ENCODE assay signal across 8 cellular contexts in the genomic region with DNA sequence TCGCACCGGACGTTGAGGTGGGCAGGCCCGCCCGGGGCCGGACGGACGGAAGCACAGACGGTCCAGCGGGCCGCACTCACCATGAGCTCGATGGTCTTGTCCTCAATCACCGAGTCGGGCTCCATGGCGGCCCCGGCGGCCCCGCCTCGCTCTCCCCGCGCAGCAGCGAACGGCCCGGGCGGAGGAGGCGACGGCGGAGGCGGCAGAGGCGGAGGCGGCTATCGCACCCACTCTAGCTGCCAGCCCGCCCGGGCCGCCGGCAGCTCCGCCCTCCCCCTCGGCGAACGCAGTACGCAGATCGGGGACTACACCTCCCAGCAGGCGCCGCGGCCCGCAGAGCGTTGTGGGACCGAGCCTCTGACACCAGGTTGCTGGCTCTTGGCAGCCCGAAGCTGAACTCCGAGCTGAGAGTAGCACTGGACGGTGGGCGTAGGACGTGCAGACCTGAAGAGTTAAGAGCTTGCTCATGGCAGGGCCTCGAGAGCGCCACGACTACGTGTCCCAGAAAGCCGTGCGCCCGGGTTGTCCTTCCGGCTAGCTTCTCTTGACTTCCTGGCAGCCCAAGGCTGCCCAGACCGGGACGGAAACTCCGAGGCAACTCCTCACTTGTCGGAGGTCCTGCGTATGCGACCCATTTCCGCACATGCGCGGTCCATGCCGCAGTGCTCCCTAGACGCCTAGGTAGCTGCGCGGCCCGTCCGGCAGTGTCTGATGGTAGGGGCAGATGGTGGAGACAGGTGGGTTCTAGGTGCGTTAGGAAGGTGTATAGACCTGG. TPM values are rescaled to one million over a fixed set of nuclear protein-coding genes. Genes with fewer than 3 reads are reported as not detected.
DNase-seq lines count a peak whose midpoint lies in the region; ATAC-seq and TF ChIP-seq lines count a peak whose summit lies in the region.

A gene (minus strand): TSS at position 261 of the 775 bp plus-strand sequence. CDS start 136 bp downstream, at position 125.

- H3K27me3 ChIP-seq in GM06990 (replicated peaks; ENCODE audit: control insufficient read depth, insufficient read depth, low read length), result no peaks in the 10 kb centered on the region
- no peaks in the 10 kb centered on the region for H3K27me3 ChIP-seq in osteoblast (ENCODE audit: insufficient read depth, low read length)
- H3K27me3 ChIP-seq in thoracic aorta (replicated peaks; ENCODE audit: insufficient read depth), result no peaks in the 10 kb centered on the region

- peak within 1 kb of the TSS; percentile 94 for H3K4me2 ChIP-seq in osteoblast (ENCODE audit: insufficient read depth, low read length)

- peak; percentile 97 for DNase-seq in GM06990 (ENCODE audit: extremely low read depth, insufficient read length)
- DNase-seq in NCI-H1092 (lab: John Stamatoyannopoulos, UW), result peak; percentile 80
- peak; percentile 87 to 95 for DNase-seq in activated naive CD4-positive, alpha-beta T cell treated with anti-CD3 and anti-CD28 coated beads, Interleukin-2, amount 50 U/mL, for 72 hours (ENCODE audit: low spot score in 2 of 2)
- DNase-seq in glomerular visceral epithelial cell (ENCODE audit: extremely low spot score), result peak; percentile 98
- DNase-seq in osteoblast (ENCODE audit: insufficient read length, low spot score, missing footprints), result peak; percentile 96
- DNase-seq in thoracic aorta (ENCODE audit: low spot score), result peak; percentile 74

- peaks cover 22 to 24% of the 10 kb centered on the region in 2 donors for H3K36me3 Mint-ChIP-seq in activated naive CD4-positive, alpha-beta T cell treated with anti-CD3 and anti-CD28 coated beads, Interleukin-2, amount 50 U/mL, for 72 hours

- no peaks in the 10 kb centered on the region; the same call in 1 of the 2 replicates for H3K36me3 ChIP-seq in GM06990 (ENCODE audit: control insufficient read depth, insufficient read depth, low read length)
- no peaks in the 10 kb centered on the region for H3K36me3 ChIP-seq in osteoblast (ENCODE audit: insufficient read depth, low read length)
- H3K36me3 ChIP-seq in thoracic aorta, result no peaks in the 10 kb centered on the region

- H3K27ac Mint-ChIP-seq in activated naive CD4-positive, alpha-beta T cell treated with anti-CD3 and anti-CD28 coated beads, Interleukin-2, amount 50 U/mL, for 72 hours, result peak within 1 kb of the TSS; percentile 94 to 100

- H2AFZ ChIP-seq in osteoblast (ENCODE audit: low read length), result peak within 1 kb of the TSS; percentile 95

- ATAC-seq in HG02588 (IDR thresholded peaks at IDR 0.05; ENCODE audit: unreplicated experiment) (peak; percentile 77), SK-N-SH treated with all-trans-retinoic acid at 6 μM for 48 hours (peak; percentile 92), thoracic aorta (ENCODE audit: insufficient number of reproducible peaks, low FRiP score, low read depth) (peak; percentile 83)
- ATAC-seq in activated naive CD4-positive, alpha-beta T cell treated with anti-CD3 and anti-CD28 coated beads, Interleukin-2, amount 50 U/mL, for 72 hours, result peak; percentile 88 to 90

- no peaks in the 10 kb centered on the region for H3K9me3 ChIP-seq in osteoblast (ENCODE audit: low read depth, low read length)
- no peaks in the 10 kb centered on the region for H3K9me3 ChIP-seq in thoracic aorta

- H3K4me3 ChIP-seq in GM06990 (replicated peaks; ENCODE audit: low read depth, low read length), result peak within 1 kb of the TSS; percentile 94
- peak within 1 kb of the TSS; percentile 84 for H3K4me3 ChIP-seq in osteoblast (ENCODE audit: insufficient read depth, low read length)
- H3K4me3 ChIP-seq in thoracic aorta, result peak within 1 kb of the TSS; percentile 99

- peak within 1 kb of the TSS; percentile 91 for H3K27ac ChIP-seq in osteoblast (ENCODE audit: low read depth, low read length)
- peak within 1 kb of the TSS; percentile 95 to 97 for H3K27ac ChIP-seq in thoracic aorta

- H3K9me3 Mint-ChIP-seq in activated naive CD4-positive, alpha-beta T cell treated with anti-CD3 and anti-CD28 coated beads, Interleukin-2, amount 50 U/mL, for 72 hours, result no peaks in the 10 kb centered on the region

- H4K20me1 ChIP-seq in osteoblast (ENCODE audit: insufficient read depth, low read length), result peaks cover 38% of the 10 kb centered on the region

- H3K4me1 ChIP-seq in osteoblast (ENCODE audit: insufficient read depth, low read length) (peaks cover 53% of the 10 kb centered on the region), thoracic aorta (ENCODE audit: control insufficient read depth in 1 of 2, low read depth in 2 of 2) (peaks cover 28 to 46% of the 10 kb centered on the region in 2 donors)

- TF ChIP-seq CTCF in GM06990 (IDR thresholded peaks at IDR 0.05; ENCODE audit: insufficient read depth, low read length, poor library complexity, severe bottlenecking) (no peak), osteoblast (IDR thresholded peaks at IDR 0.05; ENCODE audit: extremely low read depth, low read depth, low read length) (no peak), thoracic aorta (IDR thresholded peaks at IDR 0.05) (no peak)

- peaks cover 53% of the 10 kb centered on the region for H3K79me2 ChIP-seq in osteoblast (ENCODE audit: insufficient read depth, low read length)

TF ChIP-seq in SK-N-SH treated with all-trans-retinoic acid at 6 μM for 48 hours, 23 proteins besides CTCF, POLR2A, EP300 and RAD21 (continues in another document):
- TF ChIP-seq PPARA (CRISPR knock-in tag; IDR thresholded peaks at IDR 0.05; ENCODE audit: borderline replicate concordance) (no peak), ARNTL (CRISPR knock-in tag; IDR thresholded peaks at IDR 0.05; ENCODE audit: borderline replicate concordance, low read depth) (no peak), BACH2 (CRISPR knock-in tag; IDR thresholded peaks at IDR 0.05; ENCODE audit: borderline replicate concordance) (no peak), ZNF70 (CRISPR knock-in tag; IDR thresholded peaks at IDR 0.05) (no peak), RARB (CRISPR knock-in tag; IDR thresholded peaks at IDR 0.05) (no peak), ZNF565 (CRISPR knock-in tag; conservative IDR thresholded peaks at IDR 0.05; ENCODE audit: low read depth) (no peak), GLIS3 (CRISPR knock-in tag; IDR thresholded peaks at IDR 0.05) (no peak), OSR1 (CRISPR knock-in tag; IDR thresholded peaks at IDR 0.05) (no peak), ZFP30 (CRISPR knock-in tag; IDR thresholded peaks at IDR 0.05) (no peak), TCF4 (CRISPR knock-in tag; IDR thresholded peaks at IDR 0.05; ENCODE audit: borderline replicate concordance) (no peak), SNAI2 (CRISPR knock-in tag; IDR thresholded peaks at IDR 0.05) (peak; percentile 37; the same call in 1 of the 2 replicates), ZFP3 (CRISPR knock-in tag; IDR thresholded peaks at IDR 0.05) (peak; percentile 91), ESRRG (CRISPR knock-in tag; IDR thresholded peaks at IDR 0.05) (no peak), ZNF8 (CRISPR knock-in tag; IDR thresholded peaks at IDR 0.05) (no peak), ZC3H10 (CRISPR knock-in tag; IDR thresholded peaks at IDR 0.05) (no peak), CSDC2 (CRISPR knock-in tag; IDR thresholded peaks at IDR 0.05) (0 out of 2 replicates have a peak, but pooled peaks have one; percentile 56)
- TF ChIP-seq, protein P1, sequence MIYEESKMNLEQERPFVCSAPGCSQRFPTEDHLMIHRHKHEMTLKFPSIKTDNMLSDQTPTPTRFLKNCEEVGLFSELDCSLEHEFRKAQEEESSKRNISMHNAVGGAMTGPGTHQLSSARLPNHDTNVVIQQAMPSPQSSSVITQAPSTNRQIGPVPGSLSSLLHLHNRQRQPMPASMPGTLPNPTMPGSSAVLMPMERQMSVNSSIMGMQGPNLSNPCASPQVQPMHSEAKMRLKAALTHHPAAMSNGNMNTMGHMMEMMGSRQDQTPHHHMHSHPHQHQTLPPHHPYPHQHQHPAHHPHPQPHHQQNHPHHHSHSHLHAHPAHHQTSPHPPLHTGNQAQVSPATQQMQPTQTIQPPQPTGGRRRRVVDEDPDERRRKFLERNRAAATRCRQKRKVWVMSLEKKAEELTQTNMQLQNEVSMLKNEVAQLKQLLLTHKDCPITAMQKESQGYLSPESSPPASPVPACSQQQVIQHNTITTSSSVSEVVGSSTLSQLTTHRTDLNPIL (CRISPR knock-in tag; IDR thresholded peaks at IDR 0.05; ENCODE audit: low read depth), result no peak
- TF ChIP-seq, protein P2, sequence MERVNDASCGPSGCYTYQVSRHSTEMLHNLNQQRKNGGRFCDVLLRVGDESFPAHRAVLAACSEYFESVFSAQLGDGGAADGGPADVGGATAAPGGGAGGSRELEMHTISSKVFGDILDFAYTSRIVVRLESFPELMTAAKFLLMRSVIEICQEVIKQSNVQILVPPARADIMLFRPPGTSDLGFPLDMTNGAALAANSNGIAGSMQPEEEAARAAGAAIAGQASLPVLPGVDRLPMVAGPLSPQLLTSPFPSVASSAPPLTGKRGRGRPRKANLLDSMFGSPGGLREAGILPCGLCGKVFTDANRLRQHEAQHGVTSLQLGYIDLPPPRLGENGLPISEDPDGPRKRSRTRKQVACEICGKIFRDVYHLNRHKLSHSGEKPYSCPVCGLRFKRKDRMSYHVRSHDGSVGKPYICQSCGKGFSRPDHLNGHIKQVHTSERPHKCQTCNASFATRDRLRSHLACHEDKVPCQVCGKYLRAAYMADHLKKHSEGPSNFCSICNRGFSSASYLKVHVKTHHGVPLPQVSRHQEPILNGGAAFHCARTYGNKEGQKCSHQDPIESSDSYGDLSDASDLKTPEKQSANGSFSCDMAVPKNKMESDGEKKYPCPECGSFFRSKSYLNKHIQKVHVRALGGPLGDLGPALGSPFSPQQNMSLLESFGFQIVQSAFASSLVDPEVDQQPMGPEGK (CRISPR knock-in tag; IDR thresholded peaks at IDR 0.05; ENCODE audit: borderline replicate concordance), result no peak
- TF ChIP-seq, protein P3, sequence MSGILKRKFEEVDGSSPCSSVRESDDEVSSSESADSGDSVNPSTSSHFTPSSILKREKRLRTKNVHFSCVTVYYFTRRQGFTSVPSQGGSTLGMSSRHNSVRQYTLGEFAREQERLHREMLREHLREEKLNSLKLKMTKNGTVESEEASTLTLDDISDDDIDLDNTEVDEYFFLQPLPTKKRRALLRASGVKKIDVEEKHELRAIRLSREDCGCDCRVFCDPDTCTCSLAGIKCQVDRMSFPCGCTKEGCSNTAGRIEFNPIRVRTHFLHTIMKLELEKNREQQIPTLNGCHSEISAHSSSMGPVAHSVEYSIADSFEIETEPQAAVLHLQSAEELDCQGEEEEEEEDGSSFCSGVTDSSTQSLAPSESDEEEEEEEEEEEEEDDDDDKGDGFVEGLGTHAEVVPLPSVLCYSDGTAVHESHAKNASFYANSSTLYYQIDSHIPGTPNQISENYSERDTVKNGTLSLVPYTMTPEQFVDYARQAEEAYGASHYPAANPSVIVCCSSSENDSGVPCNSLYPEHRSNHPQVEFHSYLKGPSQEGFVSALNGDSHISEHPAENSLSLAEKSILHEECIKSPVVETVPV (CRISPR knock-in tag; IDR thresholded peaks at IDR 0.05), result no peak

RNA-seq across cellular contexts. Expression of the gene that starts here (rescaled TPM):
- 10 to 100 TPM; 40.7 to 41.7 TPM for total RNA-seq in activated naive CD4-positive, alpha-beta T cell treated with anti-CD3 and anti-CD28 coated beads, Interleukin-2, amount 50 U/mL, for 72 hours
- total RNA-seq in osteoblast, result 72.5 and 76.7 TPM in 2 replicates
- 10 to 100 TPM; 77.8 to 91.2 TPM for total RNA-seq in thoracic aorta

Comparison
In these comparisons a context has a peak if more than half of its experiments do, and no peak if none do; other contexts are left out.
1. Peak in every context shown above with its lines: DNase-seq, ATAC-seq, H3K4me3 ChIP-seq and H3K27ac ChIP-seq.